8 cellular contexts compared by ENCODE assay signal in genomic region chr11:100632970-100633452, GRCh38. TPM values are rescaled to one million over a fixed set of nuclear protein-coding genes. Genes with fewer than 3 reads are reported as not detected.
DNase-seq lines count a peak whose midpoint lies in the region; ATAC-seq and TF ChIP-seq lines count a peak whose summit lies in the region.

No MANE protein-coding gene starts in this region.

- no peaks in the 10 kb centered on the region for H3K27me3 Mint-ChIP-seq in Calu3 (ENCODE audit: unreplicated experiment)

- peak overlapping the region; percentile 0 for H3K27ac Mint-ChIP-seq in Calu3 (ENCODE audit: unreplicated experiment)

- H3K4me1 Mint-ChIP-seq in Calu3 (ENCODE audit: low read depth, unreplicated experiment) = peaks cover 31% of the 10 kb centered on the region

- TF ChIP-seq POLR2A in ovary (IDR thresholded peaks at IDR 0.05) = no peak

- no peak overlapping the region for H3K27ac ChIP-seq in ovary

- intact Hi-C loops in Calu3 (cut with micrococcal nuclease; ENCODE audit: unreplicated experiment) = no loop called here
- intact Hi-C loops in ovary (cut with DNase I) = no loop called here

- no TSS peak for BruUV-seq in Calu3 (replicated peaks; lab: Mats Ljungman, UMichigan)

- H3K4me3 Mint-ChIP-seq in Calu3 (ENCODE audit: low read depth, unreplicated experiment) = no peak overlapping the region

- ATAC-seq in HG02610 (IDR thresholded peaks at IDR 0.05; ENCODE audit: unreplicated experiment) (no peak), GM21381 (IDR thresholded peaks at IDR 0.05; ENCODE audit: unreplicated experiment) (no peak)

- CTCF ChIA-PET in Calu3 (lab: Charles Lee) = interaction anchor here (0.8 kb wide), 1 partner anchor 8 kb away, joined by 3 read pairs; no protein-coding TSS in a partner anchor

- peaks cover 8% of the 10 kb centered on the region for H3K4me1 ChIP-seq in ovary (ENCODE audit: insufficient read depth)

- H3K36me3 Mint-ChIP-seq in Calu3 (ENCODE audit: insufficient read depth, unreplicated experiment) = no peaks in the 10 kb centered on the region

- DNase-seq in Calu3 (peak; percentile 38), NCI-H774 (lab: John Stamatoyannopoulos, UW) (peak; percentile 51), fibroblast of mammary gland (ENCODE audit: low read depth) (peak; percentile 18), ovary (peak; percentile 39 to 69 (median 55)), NCI-H226 (no peak)
- DNase-seq in stimulated activated CD4-positive, alpha-beta T cell treated with anti-CD3 and anti-CD28 coated beads, Interleukin-4, amount 100 ng/mL, for 4 hours = no peak

- H3K9me3 Mint-ChIP-seq in Calu3 (ENCODE audit: low read depth, unreplicated experiment) = no peaks in the 10 kb centered on the region

- no peaks in the 10 kb centered on the region for H3K36me3 ChIP-seq in ovary

- TF ChIP-seq CTCF in Calu3 (IDR thresholded peaks at IDR 0.05; ENCODE audit: unreplicated experiment) (no peak), fibroblast of mammary gland (conservative IDR thresholded peaks at IDR 0.05; ENCODE audit: control insufficient read depth, insufficient read depth, low read depth, low read length) (no peak), ovary (IDR thresholded peaks at IDR 0.05) (no peak)

- H3K27me3 ChIP-seq in ovary = no peaks in the 10 kb centered on the region

- WGBS in ovary, 3 donors = 3 to 7% (median 4%) methylated on average over 5 of the region's 5 CpGs

- TF ChIP-seq EP300 in ovary (IDR thresholded peaks at IDR 0.05) = no peak

- no peak overlapping the region for H3K4me3 ChIP-seq in fibroblast of mammary gland (ENCODE audit: control insufficient read depth, low read depth, low read length)
- no peak overlapping the region for H3K4me3 ChIP-seq in ovary

- no peaks in the 10 kb centered on the region for H3K9me3 ChIP-seq in ovary

RNA-seq across cellular contexts. Expression of gene ARHGAP42, which starts 54.1 kb away (rescaled TPM):
- total RNA-seq in Calu3 (2022) (9.9 and 10.3 TPM in 2 replicates), ovary (1 to 10 TPM; 4.3 to 8.2 (median 7.0) TPM)
- polyA plus RNA-seq in ovary = 10 to 100 TPM in 1 of 2 donors, 1 to 10 TPM in 1; 5.1 to 11.8 TPM

Comparison
In these comparisons a context has a peak if more than half of its experiments do, and no peak if none do; other contexts are left out.
1. DNase-seq: peak in Calu3 (single experiment), NCI-H774 (single experiment), fibroblast of mammary gland (single experiment) and ovary (5 of 5); none in NCI-H226 (single experiment) and stimulated activated CD4-positive, alpha-beta T cell treated with anti-CD3 and anti-CD28 coated beads, Interleukin-4, amount 100 ng/mL, for 4 hours (0 of 2).